In genomic region chr1:6392880-6393399, GRCh38 we compare ENCODE assay signal across 8 cellular contexts. TPM values are rescaled to one million over a fixed set of nuclear protein-coding genes. Genes with fewer than 3 reads are reported as not detected.
DNase-seq lines count a peak whose midpoint lies in the region; ATAC-seq and TF ChIP-seq lines count a peak whose summit lies in the region.

No MANE protein-coding gene starts in this region.

- peak overlapping the region; percentile 49 to 60 for H3K9ac ChIP-seq in duodenal mucosa (ENCODE audit: low read depth in 1 of 2, low read length in 2 of 2)

- no peaks in the 10 kb centered on the region for H3K36me3 Mint-ChIP-seq in CD4-positive, alpha-beta T cell (ENCODE audit: low read depth)
- H3K36me3 Mint-ChIP-seq in naive thymus-derived CD8-positive, alpha-beta T cell = no peaks in the 10 kb centered on the region

- peak overlapping the region; percentile 92 for H3K4me3 Mint-ChIP-seq in CD4-positive, alpha-beta T cell
- H3K4me3 Mint-ChIP-seq in naive thymus-derived CD8-positive, alpha-beta T cell = peak overlapping the region; percentile 73 to 90 (median 85)

- no peak for TF ChIP-seq CTCF in CD4-positive, alpha-beta T cell (IDR thresholded peaks at IDR 0.05)

- no peaks in the 10 kb centered on the region for H3K9me3 Mint-ChIP-seq in CD4-positive, alpha-beta T cell
- H3K9me3 Mint-ChIP-seq in naive thymus-derived CD8-positive, alpha-beta T cell = no peaks in the 10 kb centered on the region

- no peaks in the 10 kb centered on the region for H3K27me3 ChIP-seq in CD4-positive, alpha-beta T cell (ENCODE audit: control insufficient read depth, insufficient read depth, low read length)
- H3K27me3 ChIP-seq in MG63 (no peaks in the 10 kb centered on the region), duodenal mucosa (ENCODE audit: control insufficient read depth in 1 of 2, insufficient read depth in 2 of 2, low read length in 2 of 2) (no peaks in the 10 kb centered on the region)

- H3K27ac ChIP-seq in CD4-positive, alpha-beta T cell (ENCODE audit: low read depth, low read length) = no peak overlapping the region
- H3K27ac ChIP-seq in duodenal mucosa (ENCODE audit: low read depth, low read length) = peak overlapping the region; percentile 100

- H3K27me3 Mint-ChIP-seq in CD4-positive, alpha-beta T cell = no peaks in the 10 kb centered on the region
- H3K27me3 Mint-ChIP-seq in naive thymus-derived CD8-positive, alpha-beta T cell = no peaks in the 10 kb centered on the region

- POLR2A ChIA-PET in CD4-positive, alpha-beta T cell (lab: Charles Lee) = interaction anchor here (0.6 to 4.1 kb wide), 8 partner anchors 10 to 211 kb away, joined by 3 to 41 read pairs (median 8); partner anchors contain the start of genes KLHL21 and RPL22
- POLR2A ChIA-PET in naive thymus-derived CD8-positive, alpha-beta T cell (lab: Charles Lee) = interaction anchor here (0.6 to 2.5 kb wide), 8 partner anchors 8 to 158 kb away, joined by 3 to 18 read pairs (median 4); partner anchors contain the start of genes ICMT and TNFRSF25

- CTCF ChIA-PET in CD4-positive, alpha-beta T cell (lab: Charles Lee) = interaction anchor here (1.0 kb wide), 1 partner anchor 45 kb away, joined by 4 read pairs; no protein-coding TSS in a partner anchor

- H3K4me1 Mint-ChIP-seq in CD4-positive, alpha-beta T cell (ENCODE audit: low read depth) = peaks cover 31% of the 10 kb centered on the region
- peaks cover 18 to 34% (median 27%) of the 10 kb centered on the region in 4 donors for H3K4me1 Mint-ChIP-seq in naive thymus-derived CD8-positive, alpha-beta T cell

- peak overlapping the region; percentile 82 for H3K27ac Mint-ChIP-seq in CD4-positive, alpha-beta T cell
- H3K27ac Mint-ChIP-seq in naive thymus-derived CD8-positive, alpha-beta T cell = peak overlapping the region in 7 of 10 donors; percentile 72 to 94 (median 87)

- no peak for DNase-seq in CD4-positive, alpha-beta T cell
- peak; percentile 60 for DNase-seq in MG63
- no peak for DNase-seq in naive thymus-derived CD8-positive, alpha-beta T cell
- no peak for DNase-seq in activated CD8-positive, alpha-beta memory T cell treated with anti-CD3 and anti-CD28 coated beads for 24 hours
- no peak for DNase-seq in pons (ENCODE audit: low spot score)

- no peaks in the 10 kb centered on the region for H3K36me3 ChIP-seq in MG63
- no peaks in the 10 kb centered on the region for H3K36me3 ChIP-seq in duodenal mucosa (ENCODE audit: control insufficient read depth in 1 of 2, insufficient read depth in 2 of 2, low read length in 2 of 2)

- intact Hi-C loops in CD4-positive, alpha-beta T cell (cut with DNase I, micrococcal nuclease) = loop anchor here (2.0 to 10.0 kb wide), 2 partner anchors 34 to 392 kb away; partner anchors contain the start of gene CAMTA1 (in 1 of the 2)

- no peaks in the 10 kb centered on the region for H3K9me3 ChIP-seq in CD4-positive, alpha-beta T cell (ENCODE audit: control insufficient read depth, low read length)
- H3K9me3 ChIP-seq in MG63 = no peaks in the 10 kb centered on the region
- H3K9me3 ChIP-seq in duodenal mucosa (ENCODE audit: control insufficient read depth in 1 of 2, low read length in 2 of 2) = no peaks in the 10 kb centered on the region

- H3K4me3 ChIP-seq in MG63 (peak overlapping the region; percentile 68), duodenal mucosa (ENCODE audit: low read depth in 1 of 2, low read length in 2 of 2) (peak overlapping the region; percentile 57 to 67)

- ATAC-seq in CD4-positive, alpha-beta T cell (ENCODE audit: poor library complexity) = no peak
- ATAC-seq in GM21367 (IDR thresholded peaks at IDR 0.05; ENCODE audit: unreplicated experiment) = peak; percentile 23
- ATAC-seq in naive thymus-derived CD8-positive, alpha-beta T cell = no peak
- ATAC-seq in GM21786 (IDR thresholded peaks at IDR 0.05; ENCODE audit: unreplicated experiment) = no peak

- peaks cover 14 to 18% of the 10 kb centered on the region in 2 donors for H3K4me1 ChIP-seq in duodenal mucosa (ENCODE audit: control insufficient read depth in 1 of 2, insufficient read depth in 2 of 2, low read length in 2 of 2)

RNA-seq across cellular contexts. Expression of gene ACOT7, which starts 0.6 kb away (rescaled TPM):
- 1 to 10 TPM; 5.3 to 5.4 TPM for total RNA-seq in CD4-positive, alpha-beta T cell
- total RNA-seq in MG63 (2014; rRNA removed; shearing (Covaris generic); ENCODE audit: low replicate concordance) = 80.9 and 91.4 TPM in 2 replicates
- 1 to 10 TPM; 4.3 to 4.9 TPM for total RNA-seq in naive thymus-derived CD8-positive, alpha-beta T cell
- polyA plus RNA-seq in naive thymus-derived CD8-positive, alpha-beta T cell = 1 to 10 TPM; 5.6 to 9.4 (median 7.8) TPM

RNA-seq across cellular contexts. Expression of gene HES2, which starts 26.8 kb away (rescaled TPM):
- total RNA-seq in CD4-positive, alpha-beta T cell = not detected
- 0.59 TPM in 1 of 2 replicates, not detected in the other for total RNA-seq in MG63 (2014; rRNA removed; shearing (Covaris generic); ENCODE audit: low replicate concordance)
- total RNA-seq in naive thymus-derived CD8-positive, alpha-beta T cell = not detected
- not detected for polyA plus RNA-seq in naive thymus-derived CD8-positive, alpha-beta T cell

RNA-seq across cellular contexts. Expression of gene ESPN, which starts 31.6 kb away (rescaled TPM):
- total RNA-seq in CD4-positive, alpha-beta T cell = 1 to 10 TPM; 2.0 to 3.9 TPM
- total RNA-seq in MG63 (2014; rRNA removed; shearing (Covaris generic); ENCODE audit: low replicate concordance) = not detected in 2 replicates
- total RNA-seq in naive thymus-derived CD8-positive, alpha-beta T cell = 1 to 10 TPM; 2.3 to 2.4 TPM
- under 1 TPM; 0.12 to 0.81 (median 0.15) TPM for polyA plus RNA-seq in naive thymus-derived CD8-positive, alpha-beta T cell

Comparison
In these comparisons a context has a peak if more than half of its experiments do, and no peak if none do; other contexts are left out.
1. RNA of gene ACOT7, which starts 0.6 kb away (total RNA-seq): 80.9 to 91.4 TPM in MG63; 5.3 to 5.4 TPM in CD4-positive, alpha-beta T cell and 4.3 to 4.9 TPM in naive thymus-derived CD8-positive, alpha-beta T cell; every median in the first group is over 10 times any median in the second.